19 cellular contexts compared by ENCODE assay signal in genomic region chrX:313546-313945, GRCh38. TPM values are rescaled to one million over a fixed set of nuclear protein-coding genes. Genes with fewer than 3 reads are reported as not detected.
DNase-seq lines count a peak whose midpoint lies in the region; ATAC-seq and TF ChIP-seq lines count a peak whose summit lies in the region.
"Had no signal": no experiment of that assay in that cellular context is flagged by ENCODE, and none has a peak within 500 bp of the region (broad histone marks: within the 10 kb centered on the region; RNA-seq: fewer than 3 reads in every experiment).

No MANE protein-coding gene starts in this region.

- H3K27ac ChIP-seq in left lung, result no peak overlapping the region
- H3K27ac ChIP-seq: 22Rv1, HL-60 had no signal

- H3K4me1 ChIP-seq in left lung, result no peaks in the 10 kb centered on the region
- H3K4me1 ChIP-seq: HAP-1 had no signal

- H3K4me1 Mint-ChIP-seq in activated T-helper 17 cell treated with anti-CD3 and anti-CD28 coated beads, Interleukin-2, amount 50 U/mL, for 72 hours, result peaks cover 6% of the 10 kb centered on the region
- peaks cover 5% of the 10 kb centered on the region in 2 donors for H3K4me1 Mint-ChIP-seq in natural killer cell treated with Interleukin-12 subunit alpha and Interleukin-12 subunit beta and Interleukin-15 and Interleukin-18, amount 100 ng/mL, for 72 hours (ENCODE audit: low read depth in 2 of 2)
- peaks cover 2% of the 10 kb centered on the region for H3K4me1 Mint-ChIP-seq in progenitor cell of endocrine pancreas (ENCODE audit: low read depth)

- intact Hi-C loops in left lung (cut with DNase I) (no loop called here), sciatic nerve (cut with DNase I) (no loop called here)

- no peaks in the 10 kb centered on the region for H3K9me3 ChIP-seq in left lung
- H3K9me3 ChIP-seq: HAP-1 had no signal

- H3K36me3 Mint-ChIP-seq in activated T-helper 17 cell treated with anti-CD3 and anti-CD28 coated beads, Interleukin-2, amount 50 U/mL, for 72 hours (ENCODE audit: low read depth), result peaks cover 70% of the 10 kb centered on the region
- peaks cover 15% of the 10 kb centered on the region for H3K36me3 Mint-ChIP-seq in natural killer cell treated with Interleukin-12 subunit alpha and Interleukin-12 subunit beta and Interleukin-15 and Interleukin-18, amount 100 ng/mL, for 72 hours
- H3K36me3 Mint-ChIP-seq in progenitor cell of endocrine pancreas (ENCODE audit: insufficient read depth), result peaks cover 17% of the 10 kb centered on the region

- DNase-seq in activated CD8-positive, alpha-beta memory T cell treated with anti-CD3 and anti-CD28 coated beads, Interleukin-2, amount 50 U/mL, for 4 hours, result peak; percentile 4
- DNase-seq in activated CD8-positive, alpha-beta memory T cell treated with anti-CD3 and anti-CD28 coated beads for 24 hours, result no peak
- DNase-seq in left lung (peak; percentile 4 to 56), sciatic nerve (ENCODE audit: low spot score) (peak; percentile 44), progenitor cell of endocrine pancreas (ENCODE audit: low spot score, unreplicated experiment) (no peak)
- no peak for DNase-seq in natural killer cell treated with Interleukin-12 subunit alpha and Interleukin-12 subunit beta and Interleukin-15 and Interleukin-18, amount 100 ng/mL, for 72 hours (ENCODE audit: low spot score)
- DNase-seq: DMS153, GDM1, IMR-90, NCI-H1436, NCI-H1930, NCI-H226, NCI-H524, NCI-H82 had no signal

- no peak overlapping the region for H3K4me3 ChIP-seq in left lung
- H3K4me3 ChIP-seq: HAP-1 had no signal

- peak overlapping the region; percentile 22 for H3K27ac Mint-ChIP-seq in activated T-helper 17 cell treated with anti-CD3 and anti-CD28 coated beads, Interleukin-2, amount 50 U/mL, for 72 hours
- no peak overlapping the region for H3K27ac Mint-ChIP-seq in natural killer cell treated with Interleukin-12 subunit alpha and Interleukin-12 subunit beta and Interleukin-15 and Interleukin-18, amount 100 ng/mL, for 72 hours
- H3K27ac Mint-ChIP-seq in progenitor cell of endocrine pancreas, result no peak overlapping the region

- H3K27me3 ChIP-seq in left lung, result no peaks in the 10 kb centered on the region

- ATAC-seq in activated T-helper 17 cell treated with anti-CD3 and anti-CD28 coated beads, Interleukin-2, amount 50 U/mL, for 72 hours (replicated peaks), result no peak
- ATAC-seq in left lung, result no peak
- no peak for ATAC-seq in sciatic nerve
- no peak for ATAC-seq in natural killer cell treated with Interleukin-12 subunit alpha and Interleukin-12 subunit beta and Interleukin-15 and Interleukin-18, amount 100 ng/mL, for 72 hours
- no peak for ATAC-seq in HG03135 (IDR thresholded peaks at IDR 0.05; ENCODE audit: unreplicated experiment)

- no peaks in the 10 kb centered on the region for H3K9me3 Mint-ChIP-seq in activated T-helper 17 cell treated with anti-CD3 and anti-CD28 coated beads, Interleukin-2, amount 50 U/mL, for 72 hours
- no peaks in the 10 kb centered on the region for H3K9me3 Mint-ChIP-seq in natural killer cell treated with Interleukin-12 subunit alpha and Interleukin-12 subunit beta and Interleukin-15 and Interleukin-18, amount 100 ng/mL, for 72 hours
- no peaks in the 10 kb centered on the region for H3K9me3 Mint-ChIP-seq in progenitor cell of endocrine pancreas (ENCODE audit: low read depth)

- no peaks in the 10 kb centered on the region for H3K27me3 Mint-ChIP-seq in activated T-helper 17 cell treated with anti-CD3 and anti-CD28 coated beads, Interleukin-2, amount 50 U/mL, for 72 hours
- H3K27me3 Mint-ChIP-seq in natural killer cell treated with Interleukin-12 subunit alpha and Interleukin-12 subunit beta and Interleukin-15 and Interleukin-18, amount 100 ng/mL, for 72 hours, result no peaks in the 10 kb centered on the region
- H3K27me3 Mint-ChIP-seq in progenitor cell of endocrine pancreas, result no peaks in the 10 kb centered on the region

- TF ChIP-seq CTCF in left lung (IDR thresholded peaks at IDR 0.05) (no peak), progenitor cell of endocrine pancreas (IDR thresholded peaks at IDR 0.05; ENCODE audit: unreplicated experiment) (no peak)

- H3K36me3 ChIP-seq in left lung, result peaks cover 0 to 68% of the 10 kb centered on the region in 2 donors

- H3K4me3 Mint-ChIP-seq in activated T-helper 17 cell treated with anti-CD3 and anti-CD28 coated beads, Interleukin-2, amount 50 U/mL, for 72 hours, result no peak overlapping the region
- H3K4me3 Mint-ChIP-seq in natural killer cell treated with Interleukin-12 subunit alpha and Interleukin-12 subunit beta and Interleukin-15 and Interleukin-18, amount 100 ng/mL, for 72 hours, result no peak overlapping the region
- H3K4me3 Mint-ChIP-seq in progenitor cell of endocrine pancreas (ENCODE audit: low read depth), result no peak overlapping the region

RNA-seq across cellular contexts. Expression of gene GTPBP6, which starts 5.0 kb away (rescaled TPM):
- total RNA-seq in activated T-helper 17 cell treated with anti-CD3 and anti-CD28 coated beads, Interleukin-2, amount 50 U/mL, for 72 hours, result 10 to 100 TPM; 48.2 to 61.2 TPM
- 10 to 100 TPM; 41.0 to 57.8 TPM for total RNA-seq in left lung
- 43.1 TPM for total RNA-seq in sciatic nerve
- total RNA-seq in natural killer cell treated with Interleukin-12 subunit alpha and Interleukin-12 subunit beta and Interleukin-15 and Interleukin-18, amount 100 ng/mL, for 72 hours, result 10 to 100 TPM; 45.8 to 69.6 TPM
- total RNA-seq in progenitor cell of endocrine pancreas, result 71.1 and 72.7 TPM in 2 replicates

RNA-seq across cellular contexts. Expression of gene PLCXD1, which starts 32.4 kb away (rescaled TPM):
- total RNA-seq in activated T-helper 17 cell treated with anti-CD3 and anti-CD28 coated beads, Interleukin-2, amount 50 U/mL, for 72 hours, result 10 to 100 TPM; 53.0 to 96.2 TPM
- total RNA-seq in left lung (10 to 100 TPM; 17.0 to 17.8 TPM), sciatic nerve (11.0 TPM), progenitor cell of endocrine pancreas (52.3 and 55.6 TPM in 2 replicates)
- total RNA-seq in natural killer cell treated with Interleukin-12 subunit alpha and Interleukin-12 subunit beta and Interleukin-15 and Interleukin-18, amount 100 ng/mL, for 72 hours, result 10 to 100 TPM; 18.3 to 61.7 TPM

Comparison
In these comparisons a context has a peak if more than half of its experiments do, and no peak if none do; other contexts are left out.
1. DNase-seq: peak in activated CD8-positive, alpha-beta memory T cell treated with anti-CD3 and anti-CD28 coated beads, Interleukin-2, amount 50 U/mL, for 4 hours (single experiment), left lung (2 of 2) and sciatic nerve (single experiment); none in activated CD8-positive, alpha-beta memory T cell treated with anti-CD3 and anti-CD28 coated beads for 24 hours (single experiment), natural killer cell treated with Interleukin-12 subunit alpha and Interleukin-12 subunit beta and Interleukin-15 and Interleukin-18, amount 100 ng/mL, for 72 hours (single experiment) and progenitor cell of endocrine pancreas (single experiment).